ENCODE assay signal across 32 cellular contexts in genomic region chr2:2392332-2392731, GRCh38.
"Had no signal": no experiment of that assay in that cellular context is flagged by ENCODE, and none has a peak within 500 bp of the region (broad histone marks: within the 10 kb centered on the region; RNA-seq: fewer than 3 reads in every experiment).

No MANE protein-coding gene starts in this region.

- H3K27ac ChIP-seq: adrenal gland, ascending aorta, body of pancreas, brain microvascular endothelial cell, breast epithelium, cardiac muscle cell had no signal

- H3K27me3 ChIP-seq: adrenal gland, ascending aorta, body of pancreas, brain microvascular endothelial cell, breast epithelium, cardiac muscle cell had no signal

- H3K4me3 ChIP-seq: adrenal gland, ascending aorta, body of pancreas, breast epithelium, cardiac muscle cell had no signal

- H3K36me3 ChIP-seq: adrenal gland, ascending aorta, brain microvascular endothelial cell, breast epithelium, cardiac muscle cell had no signal

- H3K9me3 ChIP-seq: adrenal gland, ascending aorta, body of pancreas had no signal

- DNase-seq: activated effector memory CD4-positive, alpha-beta T cell treated with anti-CD3 and anti-CD28 coated beads, Interleukin-2, amount 50 U/mL, for 16 hours; activated effector memory CD4-positive, alpha-beta T cell treated with Interleukin-2 at 50 U/mL for 16 hours; activated gamma-delta T cell; activated gamma-delta T cell treated with Interleukin-2 at 50 U/mL for 16 hours; activated naive CD4-positive, alpha-beta T cell; activated naive CD4-positive, alpha-beta T cell treated with anti-CD3 and anti-CD28 coated beads for 36 hours; activated naive CD4-positive, alpha-beta T cell treated with anti-CD3 and anti-CD28 coated beads, Interleukin-2, amount 10 ng/mL, durations not matched to agents 7 days and 5 days; activated naive CD4-positive, alpha-beta T cell treated with anti-CD3 and anti-CD28 coated beads, Interleukin-2, amount 50 U/mL, for 16 hours; activated naive CD4-positive, alpha-beta T cell treated with Interleukin-2 at 50 U/mL for 16 hours; activated naive CD8-positive, alpha-beta T cell treated with anti-CD3 and anti-CD28 coated beads for 36 hours; activated naive CD8-positive, alpha-beta T cell treated with anti-CD3 and anti-CD28 coated beads, Interleukin-2, amount 10 ng/mL, durations not matched to agents 7 days and 5 days; activated naive CD8-positive, alpha-beta T cell treated with anti-CD3 and anti-CD28 coated beads, Interleukin-2, amount 50 U/mL, for 24 hours; activated T-cell treated with anti-CD3 and anti-CD28 coated beads for 4 hours; activated T-cell treated with anti-CD3 and anti-CD28 coated beads, Interleukin-2, amount 50 U/mL, for 1 hour; activated T-cell treated with anti-CD3 and anti-CD28 coated beads, Interleukin-2, amount 50 U/mL, for 24 hours; activated T-cell treated with anti-CD3 and anti-CD28 coated beads, Interleukin-2, amount 50 U/mL, for 4 hours; activated T-cell treated with anti-CD3 and anti-CD28 coated beads, Interleukin-2, amount 50 U/mL, for 48 hours; activated T-cell treated with anti-CD3 and anti-CD28 coated beads, Interleukin-2, amount 50 U/mL, for 72 hours; adrenal gland; amniotic stem cell; amygdala; anterior cingulate cortex; aorta; body of pancreas; brain microvascular endothelial cell; central memory CD4-positive, alpha-beta T cell; cerebellar nuclear complex had no signal

- FAIRE-seq: astrocyte, bronchial epithelial cell had no signal
